In genomic region chr5:155735388-155735787, GRCh38 we compare ENCODE assay signal across 19 cellular contexts.
A peak's percentile ranks its signal among the peaks of the same experiment; 100 is the strongest.
DNase-seq lines count a peak whose midpoint lies in the region; ATAC-seq, FAIRE-seq and TF ChIP-seq lines count a peak whose summit lies in the region.
"Had no signal": no experiment of that assay in that cellular context is flagged by ENCODE, and none has a peak within 500 bp of the region (broad histone marks: within the 10 kb centered on the region; RNA-seq: fewer than 3 reads in every experiment).

No MANE protein-coding gene starts in this region.

- no peak overlapping the region for H2BK120ac ChIP-seq in H1 (replicated peaks; ENCODE audit: low read depth, low read length)
- no peak overlapping the region for H2BK120ac ChIP-seq in mesendoderm (ENCODE audit: low read depth, low read length)

- no peak for TF ChIP-seq EP300 in H1 (IDR thresholded peaks at IDR 0.05; ENCODE audit: borderline replicate concordance in 1 of 2, low read depth in 2 of 2, low read length in 2 of 2)

- H2BK20ac ChIP-seq in H1 (ENCODE audit: low read length): no peak overlapping the region

- H3K18ac ChIP-seq in H1 (ENCODE audit: extremely low read depth, low read length): no peak overlapping the region
- no peak overlapping the region for H3K18ac ChIP-seq in mesendoderm (ENCODE audit: low read length)

- no peak overlapping the region for H3K23ac ChIP-seq in H1 (ENCODE audit: insufficient read length)
- H3K23ac ChIP-seq in mesendoderm (ENCODE audit: low read length): no peak overlapping the region

- H3K23me2 ChIP-seq in H1 (ENCODE audit: low read depth, low read length): peaks cover 4% of the 10 kb centered on the region; the same call in 1 of the 2 replicates

- in situ Hi-C loops in G401 (cut with HindIII; ENCODE audit: low sequenced_read_pairs): no loop called here

- 75% methylated on average over 2 of the region's 2 CpGs; no CpG with 5 or more reads in 1 of the 2 experiments for WGBS in H1 (ENCODE audit: extremely low coverage in 1 of 2, insufficient coverage in 1 of 2, insufficient read length in 1 of 2, insufficient replicate concordance in 2 of 2, low coverage in 1 of 2, low lambda C conversion rate in 2 of 2, missing lambda C conversion rate in 1 of 2), 2 experiments
- no CpG with 5 or more reads among the region's 2 CpGs for WGBS in mesendoderm (ENCODE audit: extremely low coverage, insufficient coverage, low lambda C conversion rate)

- peaks cover 0 to 4% of the 10 kb centered on the region in 2 experiments for H4K20me1 ChIP-seq in H1 (replicated peaks in 1 of 2; ENCODE audit: control insufficient read depth in 1 of 2, insufficient read depth in 2 of 2, low read length in 2 of 2)

- H3K27me3 Mint-ChIP-seq in T-cell: peaks cover 18 to 36% of the 10 kb centered on the region in 2 donors
- H3K27me3 Mint-ChIP-seq in CD4-positive, alpha-beta T cell: peaks cover 33% of the 10 kb centered on the region

- no peak overlapping the region for H2AK5ac ChIP-seq in H1 (ENCODE audit: low read depth, low read length)
- no peak overlapping the region for H2AK5ac ChIP-seq in mesendoderm (ENCODE audit: low read length)

- no peak overlapping the region for H2BK12ac ChIP-seq in H1 (ENCODE audit: low read depth, low read length)

- H3K4me3 ChIP-seq in H1 (ENCODE audit: extremely low read depth in 1 of 4, insufficient read depth in 2 of 4, low read depth in 3 of 4, low read length in 4 of 4): no peak overlapping the region
- no peak overlapping the region for H3K4me3 ChIP-seq in mesendoderm (ENCODE audit: low read length)

- no peaks in the 10 kb centered on the region for H3K4me1 ChIP-seq in H1 (replicated peaks in 1 of 4; ENCODE audit: control insufficient read depth in 3 of 4, insufficient read depth in 4 of 4, low read length in 3 of 4)
- H3K4me1 ChIP-seq in mesendoderm (ENCODE audit: control insufficient read depth, low read depth, low read length): no peaks in the 10 kb centered on the region
- H3K4me1 ChIP-seq: BE2C had no signal

- H3K56ac ChIP-seq in H1 (replicated peaks; ENCODE audit: insufficient read length, low read depth, low read length) (no peak overlapping the region), mesendoderm (ENCODE audit: low read length) (no peak overlapping the region)

- intact Hi-C loops in CD4-positive, alpha-beta T cell (cut with DNase I, micrococcal nuclease): no loop called here

- H3K79me1 ChIP-seq in H1 (ENCODE audit: low read depth, low read length) (no peaks in the 10 kb centered on the region), mesendoderm (ENCODE audit: low read length) (no peaks in the 10 kb centered on the region)

- H3K4me2 ChIP-seq in H1 (ENCODE audit: insufficient read depth in 1 of 2, low read depth in 2 of 2, low read length in 2 of 2) (no peak overlapping the region), mesendoderm (ENCODE audit: low read length) (no peak overlapping the region)

- H3K9ac ChIP-seq in H1 (replicated peaks in 1 of 4; ENCODE audit: extremely low read depth in 1 of 4, low read depth in 3 of 4, low read length in 3 of 4) (no peak overlapping the region), mesendoderm (ENCODE audit: low read length) (no peak overlapping the region)

- TF ChIP-seq POLR2A in H1 (IDR thresholded peaks at IDR 0.05; ENCODE audit: control extremely low read depth in 1 of 2, low read depth in 2 of 2, low read length in 2 of 2): no peak

- H2AFZ ChIP-seq in H1 (ENCODE audit: low read length): no peak overlapping the region

- H3K27ac Mint-ChIP-seq in T-cell: no peak overlapping the region
- no peak overlapping the region for H3K27ac Mint-ChIP-seq in CD4-positive, alpha-beta T cell
- H3K27ac Mint-ChIP-seq: activated T-helper 1 cell treated with anti-CD3 and anti-CD28 coated beads, Interleukin-12 subunit alpha, Interleukin-12 subunit beta, Interleukin-2, Interleukin-4 antibody, amounts not matched to agents 30 ng/mL and 10 ng/mL and 1 ng/mL, durations not matched to agents 14 hours and 24 hours and 36 hours had no signal

- H3K9me3 Mint-ChIP-seq in T-cell: peaks cover 0 to 5% (median 0%) of the 10 kb centered on the region in 3 donors
- peaks cover 2% of the 10 kb centered on the region for H3K9me3 Mint-ChIP-seq in CD4-positive, alpha-beta T cell
- H3K9me3 Mint-ChIP-seq: activated T-helper 1 cell treated with anti-CD3 and anti-CD28 coated beads, Interleukin-12 subunit alpha, Interleukin-12 subunit beta, Interleukin-2, Interleukin-4 antibody, amounts not matched to agents 30 ng/mL and 10 ng/mL and 1 ng/mL, durations not matched to agents 14 hours and 24 hours and 36 hours had no signal

- H4K91ac ChIP-seq in H1 (replicated peaks; ENCODE audit: insufficient read length, low read length): no peak overlapping the region

- DNase-seq in DMS53 (lab: John Stamatoyannopoulos, UW) (peak; percentile 74), NCI-H2081 (lab: John Stamatoyannopoulos, UW) (peak; percentile 38 to 83), H1 (ENCODE audit: low read depth in 1 of 2, low spot score in 2 of 2) (no peak), mesendoderm (peak; percentile 66), T-cell (no peak), G401 (ENCODE audit: low spot score) (no peak)
- DNase-seq in CD4-positive, alpha-beta T cell: no peak
- no peak for DNase-seq in stimulated activated CD4-positive, alpha-beta T cell treated with anti-CD3 and anti-CD28 coated beads, Interleukin-4, amount 100 ng/mL, for 1 hour
- DNase-seq: BE2C; central memory CD4-positive, alpha-beta T cell; EL; MM.1S; NCI-H526 treated with DMSO at 0.1 percent for 48 hours; retina; stimulated activated CD4-positive, alpha-beta T cell treated with anti-CD3 and anti-CD28 coated beads, Interleukin-1b, Interleukin-23, amount 100 ng/mL, for 48 hours had no signal

- no peak overlapping the region for H3K4me3 Mint-ChIP-seq in T-cell
- H3K4me3 Mint-ChIP-seq in CD4-positive, alpha-beta T cell: no peak overlapping the region
- H3K4me3 Mint-ChIP-seq: activated T-helper 1 cell treated with anti-CD3 and anti-CD28 coated beads, Interleukin-12 subunit alpha, Interleukin-12 subunit beta, Interleukin-2, Interleukin-4 antibody, amounts not matched to agents 30 ng/mL and 10 ng/mL and 1 ng/mL, durations not matched to agents 14 hours and 24 hours and 36 hours had no signal

- no peak for FAIRE-seq in H1 (lab: Jason Lieb, UNC)
- FAIRE-seq: frontal cortex, H54, RCC 7860 had no signal

- no peak overlapping the region for H2BK15ac ChIP-seq in H1 (ENCODE audit: low read length)
- H2BK15ac ChIP-seq in mesendoderm (replicated peaks; ENCODE audit: low read depth): no peak overlapping the region

- H4K8ac ChIP-seq in H1 (ENCODE audit: extremely low read depth, insufficient read depth, low read length) (no peak overlapping the region), mesendoderm (ENCODE audit: low read depth, low read length) (no peak overlapping the region)

- H3K36me3 ChIP-seq in H1 (ENCODE audit: control insufficient read depth in 2 of 4, insufficient read depth in 4 of 4, low read length in 3 of 4) (no peaks in the 10 kb centered on the region), mesendoderm (ENCODE audit: control insufficient read depth, insufficient read depth, low read length) (no peaks in the 10 kb centered on the region)
- H3K36me3 ChIP-seq: BE2C had no signal

- no peak for ATAC-seq in T-cell (replicated peaks in 1 of 4)
- no peak for ATAC-seq in CD4-positive, alpha-beta T cell (ENCODE audit: poor library complexity)

- H3K79me2 ChIP-seq in H1 (ENCODE audit: control insufficient read depth in 1 of 2, insufficient read depth in 2 of 2, low read length in 2 of 2) (no peaks in the 10 kb centered on the region), mesendoderm (ENCODE audit: control insufficient read depth, insufficient read depth, low read length) (no peaks in the 10 kb centered on the region)

- POLR2A ChIA-PET in H1 (lab: Charles Lee; ENCODE audit: partially characterized antibody): no interaction called here
- POLR2A ChIA-PET in T-cell (lab: Charles Lee): no interaction called here
- POLR2A ChIA-PET in CD4-positive, alpha-beta T cell (lab: Charles Lee): no interaction called here

- CTCF ChIA-PET in H1 (lab: Charles Lee; ENCODE audit: partially characterized antibody): interaction anchor here (0.6 kb wide), 2 partner anchors 86 to 261 kb away, joined by 3 read pairs; no protein-coding TSS in a partner anchor
- CTCF ChIA-PET in T-cell (lab: Charles Lee): no interaction called here
- CTCF ChIA-PET in CD4-positive, alpha-beta T cell (lab: Charles Lee): no interaction called here

- no peak overlapping the region for H3K14ac ChIP-seq in H1 (ENCODE audit: insufficient read length)

- no peaks in the 10 kb centered on the region for H3K4me1 Mint-ChIP-seq in T-cell
- no peaks in the 10 kb centered on the region for H3K4me1 Mint-ChIP-seq in CD4-positive, alpha-beta T cell (ENCODE audit: low read depth)

- no peak for TF ChIP-seq CTCF in H1 (IDR thresholded peaks at IDR 0.05; ENCODE audit: control extremely low read depth in 1 of 3, insufficient read depth in 1 of 3, low read depth in 1 of 3, low read length in 3 of 3)
- TF ChIP-seq CTCF in CD4-positive, alpha-beta T cell (IDR thresholded peaks at IDR 0.05): no peak

- H3K27ac ChIP-seq in H1 (ENCODE audit: low read depth, low read length): no peak overlapping the region
- H3K27ac ChIP-seq in mesendoderm (ENCODE audit: low read depth, low read length): no peak overlapping the region
- H3K27ac ChIP-seq in CD4-positive, alpha-beta T cell (ENCODE audit: low read depth, low read length): no peak overlapping the region

- H3K27me3 ChIP-seq in H1 (replicated peaks in 1 of 4; ENCODE audit: control insufficient read depth in 3 of 4, extremely low read depth in 1 of 4, insufficient read depth in 3 of 4, low read length in 3 of 4): peaks cover 10 to 28% (median 20%) of the 10 kb centered on the region in 4 experiments
- H3K27me3 ChIP-seq in mesendoderm (ENCODE audit: insufficient read depth, low read length, poor library complexity): peaks cover 25% of the 10 kb centered on the region
- peaks cover 11% of the 10 kb centered on the region for H3K27me3 ChIP-seq in CD4-positive, alpha-beta T cell (ENCODE audit: control insufficient read depth, insufficient read depth, low read length)
- H3K27me3 ChIP-seq: BE2C had no signal

- no peaks in the 10 kb centered on the region for H3K36me3 Mint-ChIP-seq in T-cell
- no peaks in the 10 kb centered on the region for H3K36me3 Mint-ChIP-seq in CD4-positive, alpha-beta T cell (ENCODE audit: low read depth)

- H2BK5ac ChIP-seq in H1 (ENCODE audit: low read depth, low read length): no peak overlapping the region
- no peak overlapping the region for H2BK5ac ChIP-seq in mesendoderm (ENCODE audit: low read length)

- H3K9me3 ChIP-seq in H1 (ENCODE audit: insufficient read depth in 2 of 2, low read depth in 1 of 2, low read length in 1 of 2): no peaks in the 10 kb centered on the region; a peak in 1 of 4 replicates
- no peaks in the 10 kb centered on the region for H3K9me3 ChIP-seq in CD4-positive, alpha-beta T cell (ENCODE audit: control insufficient read depth, low read length)
- H3K9me3 ChIP-seq: BE2C had no signal

- no peak for TF ChIP-seq RAD21 in H1 (IDR thresholded peaks at IDR 0.05 in 1 of 2, conservative IDR thresholded peaks at IDR 0.05 in 1 of 2; ENCODE audit: low read depth in 2 of 2, low read length in 2 of 2)

- H4K5ac ChIP-seq in H1 (ENCODE audit: insufficient read length, low read depth, low read length) (no peak overlapping the region), mesendoderm (ENCODE audit: low read length) (no peak overlapping the region)

- no peak overlapping the region for H3K4ac ChIP-seq in H1 (replicated peaks; ENCODE audit: insufficient read length, low read depth, low read length)
- no peak overlapping the region for H3K4ac ChIP-seq in mesendoderm (ENCODE audit: low read depth, low read length)

Comparison
In these comparisons a context has a peak if more than half of its experiments do, and no peak if none do; other contexts are left out.
1. DNase-seq: peak in DMS53 (single experiment), NCI-H2081 (2 of 2) and mesendoderm (single experiment); none in H1 (0 of 2), T-cell (0 of 34), CD4-positive, alpha-beta T cell (0 of 10), G401 (single experiment) and stimulated activated CD4-positive, alpha-beta T cell treated with anti-CD3 and anti-CD28 coated beads, Interleukin-4, amount 100 ng/mL, for 1 hour (single experiment).